ENCODE assay signal across 30 cellular contexts in genomic region chr3:125416235-125416634, GRCh38.
"Had no signal": no experiment of that assay in that cellular context is flagged by ENCODE, and none has a peak within 500 bp of the region (broad histone marks: within the 10 kb centered on the region; RNA-seq: fewer than 3 reads in every experiment).

No MANE protein-coding gene starts in this region.

- H3K4me2 ChIP-seq: neural progenitor cell, smooth muscle cell had no signal

- H2AFZ ChIP-seq: neural progenitor cell had no signal

- FAIRE-seq: pancreas had no signal

- H3K4me3 ChIP-seq: neural progenitor cell, pancreas, prostate gland, skin epidermis, smooth muscle cell, spleen, suprapubic skin, testis, tibial artery, transverse colon, upper lobe of right lung, uterus had no signal

- H3K9ac ChIP-seq: neural progenitor cell had no signal

- H3K4me1 Mint-ChIP-seq: naive thymus-derived CD4-positive, alpha-beta T cell; natural killer cell; nephron; stimulated activated naive CD8-positive, alpha-beta T cell treated with anti-CD3 and anti-CD28 coated beads, Interleukin-15, amount 100 ng/mL, for 72 hours had no signal

- H3K27ac Mint-ChIP-seq: naive thymus-derived CD4-positive, alpha-beta T cell; natural killer cell; nephron; neural progenitor cell; stimulated activated memory B cell treated with anti-CD40 and anti-IgM and Interleukin-4, amounts not matched to agents 10 μg/mL and 1 μg/mL and 100 μg/mL, for 72 hours; stimulated activated naive CD8-positive, alpha-beta T cell treated with anti-CD3 and anti-CD28 coated beads, Interleukin-15, amount 100 ng/mL, for 72 hours; type B pancreatic cell had no signal

- H3K36me3 ChIP-seq: neural progenitor cell, pancreas, prostate gland, spleen, suprapubic skin, tibial artery, transverse colon, upper lobe of right lung, uterus had no signal

- H3K9me3 Mint-ChIP-seq: natural killer cell; neural progenitor cell; stimulated activated memory B cell treated with anti-CD40 and anti-IgM and Interleukin-4, amounts not matched to agents 10 μg/mL and 1 μg/mL and 100 μg/mL, for 72 hours; type B pancreatic cell had no signal

- H3K4me3 Mint-ChIP-seq: naive thymus-derived CD4-positive, alpha-beta T cell; natural killer cell; nephron; neural progenitor cell; stimulated activated memory B cell treated with anti-CD40 and anti-IgM and Interleukin-4, amounts not matched to agents 10 μg/mL and 1 μg/mL and 100 μg/mL, for 72 hours; stimulated activated naive CD8-positive, alpha-beta T cell treated with anti-CD3 and anti-CD28 coated beads, Interleukin-15, amount 100 ng/mL, for 72 hours; type B pancreatic cell had no signal

- H3K36me3 Mint-ChIP-seq: natural killer cell, neural progenitor cell, type B pancreatic cell had no signal

- DNase-seq: naive thymus-derived CD4-positive, alpha-beta T cell; natural killer cell; occipital lobe; pancreas; retina; right cardiac atrium; spleen; stimulated activated CD4-positive, alpha-beta T cell treated with anti-CD3 and anti-CD28 coated beads, Interleukin-12 subunit alpha, Interleukin-12 subunit beta, amount 100 ng/mL, for 4 hours; stimulated activated CD4-positive, alpha-beta T cell treated with anti-CD3 and anti-CD28 coated beads, Interleukin-1b, Interleukin-23, amount 100 ng/mL, for 48 hours; stimulated activated CD4-positive, alpha-beta T cell treated with anti-CD3 and anti-CD28 coated beads, Interleukin-4, amount 100 ng/mL, for 1 hour; stimulated activated CD4-positive, alpha-beta T cell treated with anti-CD3 and anti-CD28 coated beads, Interleukin-4, amount 100 ng/mL, for 4 hours; stimulated activated CD8-positive, alpha-beta memory T cell treated with anti-CD3 and anti-CD28 coated beads, Interleukin-4, amount 100 ng/mL, for 48 hours; stimulated activated naive CD4-positive, alpha-beta T cell; stimulated activated naive CD8-positive, alpha-beta T cell treated with anti-CD3 and anti-CD28 coated beads, Interleukin-15, amount 100 ng/mL, for 72 hours; stimulated activated naive CD8-positive, alpha-beta T cell treated with anti-CD3 and anti-CD28 coated beads, Interleukin-15, Interleukin-2, amounts not matched to agents 100 U/mL and 50 U/mL, for 24 hours; substantia nigra; testis; tibial artery; transverse colon; upper lobe of right lung; uterus had no signal

- H3K27ac ChIP-seq: neural progenitor cell, pancreas, prostate gland, skin epidermis, spleen, suprapubic skin, testis, tibial artery, transverse colon, upper lobe of right lung, uterus had no signal

- H3K4me1 ChIP-seq: neural progenitor cell, pancreas, prostate gland, spleen, suprapubic skin, testis, tibial artery, transverse colon, upper lobe of right lung, uterus had no signal

- ATAC-seq: naive thymus-derived CD4-positive, alpha-beta T cell; natural killer cell; pancreas; right cardiac atrium; sciatic nerve; stimulated activated memory B cell treated with anti-CD40 and anti-IgM and Interleukin-4, amounts not matched to agents 10 μg/mL and 1 μg/mL and 100 μg/mL, for 72 hours; stimulated activated naive CD8-positive, alpha-beta T cell treated with anti-CD3 and anti-CD28 coated beads, Interleukin-15, amount 100 ng/mL, for 72 hours; stimulated activated naive CD8-positive, alpha-beta T cell treated with anti-CD3 and anti-CD28 coated beads, Interleukin-15, Interleukin-2, amounts not matched to agents 100 U/mL and 50 U/mL, for 24 hours; upper lobe of right lung had no signal

- H3K27me3 ChIP-seq: neural progenitor cell, pancreas, spleen, suprapubic skin, testis, tibial artery, transverse colon, upper lobe of right lung, uterus had no signal

- H3K9me3 ChIP-seq: pancreas, prostate gland, suprapubic skin, testis, tibial artery, transverse colon, upper lobe of right lung, uterus had no signal
